Comparison of ENCODE assay signal across 8 cellular contexts in genomic region chr2:108448678-108449409, GRCh38. TPM values are rescaled to one million over a fixed set of nuclear protein-coding genes. Genes with fewer than 3 reads are reported as not detected.
DNase-seq lines count a peak whose midpoint lies in the region; ATAC-seq and TF ChIP-seq lines count a peak whose summit lies in the region.

A gene with protein sequence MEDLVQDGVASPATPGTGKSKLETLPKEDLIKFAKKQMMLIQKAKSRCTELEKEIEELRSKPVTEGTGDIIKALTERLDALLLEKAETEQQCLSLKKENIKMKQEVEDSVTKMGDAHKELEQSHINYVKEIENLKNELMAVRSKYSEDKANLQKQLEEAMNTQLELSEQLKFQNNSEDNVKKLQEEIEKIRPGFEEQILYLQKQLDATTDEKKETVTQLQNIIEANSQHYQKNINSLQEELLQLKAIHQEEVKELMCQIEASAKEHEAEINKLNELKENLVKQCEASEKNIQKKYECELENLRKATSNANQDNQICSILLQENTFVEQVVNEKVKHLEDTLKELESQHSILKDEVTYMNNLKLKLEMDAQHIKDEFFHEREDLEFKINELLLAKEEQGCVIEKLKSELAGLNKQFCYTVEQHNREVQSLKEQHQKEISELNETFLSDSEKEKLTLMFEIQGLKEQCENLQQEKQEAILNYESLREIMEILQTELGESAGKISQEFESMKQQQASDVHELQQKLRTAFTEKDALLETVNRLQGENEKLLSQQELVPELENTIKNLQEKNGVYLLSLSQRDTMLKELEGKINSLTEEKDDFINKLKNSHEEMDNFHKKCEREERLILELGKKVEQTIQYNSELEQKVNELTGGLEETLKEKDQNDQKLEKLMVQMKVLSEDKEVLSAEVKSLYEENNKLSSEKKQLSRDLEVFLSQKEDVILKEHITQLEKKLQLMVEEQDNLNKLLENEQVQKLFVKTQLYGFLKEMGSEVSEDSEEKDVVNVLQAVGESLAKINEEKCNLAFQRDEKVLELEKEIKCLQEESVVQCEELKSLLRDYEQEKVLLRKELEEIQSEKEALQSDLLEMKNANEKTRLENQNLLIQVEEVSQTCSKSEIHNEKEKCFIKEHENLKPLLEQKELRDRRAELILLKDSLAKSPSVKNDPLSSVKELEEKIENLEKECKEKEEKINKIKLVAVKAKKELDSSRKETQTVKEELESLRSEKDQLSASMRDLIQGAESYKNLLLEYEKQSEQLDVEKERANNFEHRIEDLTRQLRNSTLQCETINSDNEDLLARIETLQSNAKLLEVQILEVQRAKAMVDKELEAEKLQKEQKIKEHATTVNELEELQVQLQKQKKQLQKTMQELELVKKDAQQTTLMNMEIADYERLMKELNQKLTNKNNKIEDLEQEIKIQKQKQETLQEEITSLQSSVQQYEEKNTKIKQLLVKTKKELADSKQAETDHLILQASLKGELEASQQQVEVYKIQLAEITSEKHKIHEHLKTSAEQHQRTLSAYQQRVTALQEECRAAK (N-terminal part only) (plus strand): TSS chr2:108449206. CDS start chr2:108449275, 69 bp downstream.

- H3K4me1 Mint-ChIP-seq in T-cell (peaks cover 44 to 52% (median 50%) of the 10 kb centered on the region in 3 donors), type B pancreatic cell (ENCODE audit: unreplicated experiment) (peaks cover 4% of the 10 kb centered on the region)

- TF ChIP-seq CTCF in GM13977 (IDR thresholded peaks at IDR 0.05; ENCODE audit: extremely low read depth, insufficient read depth, missing control alignments): no peak
- TF ChIP-seq CTCF in heart right ventricle (IDR thresholded peaks at IDR 0.05): no peak
- no peak for TF ChIP-seq CTCF in type B pancreatic cell (conservative IDR thresholded peaks at IDR 0.05)

- H3K4me3 ChIP-seq in adipocyte (ENCODE audit: low read length) (peak within 1 kb of the TSS; percentile 99), heart right ventricle (peak within 1 kb of the TSS; percentile 55 to 96 (median 78))

- no peaks in the 10 kb centered on the region for H3K9me3 Mint-ChIP-seq in T-cell
- H3K9me3 Mint-ChIP-seq in type B pancreatic cell: peaks cover 4% of the 10 kb centered on the region

- no peaks in the 10 kb centered on the region for H3K27me3 ChIP-seq in adipocyte (replicated peaks; ENCODE audit: control insufficient read depth, insufficient read depth, low read length)
- H3K27me3 ChIP-seq in heart right ventricle: no peaks in the 10 kb centered on the region

- H3K36me3 Mint-ChIP-seq in T-cell (peaks cover 27% of the 10 kb centered on the region), type B pancreatic cell (peaks cover 23% of the 10 kb centered on the region)

- H3K9me3 ChIP-seq in adipocyte (ENCODE audit: control insufficient read depth, low read length) (no peaks in the 10 kb centered on the region), heart right ventricle (no peaks in the 10 kb centered on the region)

- H3K9ac ChIP-seq in adipocyte (ENCODE audit: low read length): peak within 1 kb of the TSS; percentile 98

- intact Hi-C loops in heart right ventricle (cut with DNase I): loop anchor here in 1 of 10 donors (10.0 kb wide), 1 partner anchor 136 kb away; no protein-coding TSS in a partner anchor
- intact Hi-C loops in posterior cingulate gyrus (cut with DNase I): loop anchor here (2.0 to 10.0 kb wide), 2 partner anchors 86 to 270 kb away; partner anchors contain the start of genes LIMS1 and RANBP2

- H3K36me3 ChIP-seq in adipocyte (ENCODE audit: control insufficient read depth, insufficient read depth, low read length, severe bottlenecking) (peaks cover 25% of the 10 kb centered on the region), heart right ventricle (peaks cover 0 to 36% (median 21%) of the 10 kb centered on the region in 9 donors)

- DNase-seq in GM13977 (ENCODE audit: low spot score) (peak; percentile 91), NCI-H146 (lab: John Stamatoyannopoulos, UW) (peak; percentile 98), T-cell (peak; percentile 89 to 99 (median 96)), adipocyte (ENCODE audit: low read depth) (peak; percentile 95), heart right ventricle (peak; percentile 94 to 95), posterior cingulate gyrus (peak; percentile 90 to 99 (median 95)), type B pancreatic cell (ENCODE audit: extremely low spot score, unreplicated experiment) (peak; percentile 94)

- H3K27ac ChIP-seq in heart right ventricle: peak within 1 kb of the TSS; percentile 39 to 94 (median 86)

- H3K27ac Mint-ChIP-seq in T-cell (peak within 1 kb of the TSS; percentile 98 to 99), type B pancreatic cell (peak within 1 kb of the TSS; percentile 95)

- in situ Hi-C loops in GM13977 (cut with MboI; ENCODE audit: low pct_unique_long_range_greater_than_20kb, low sequenced_read_pairs, unreplicated experiment): no loop called here

- WGBS in heart right ventricle, 2 donors: 1 to 2% methylated on average over 51 to 55 of the region's 55 CpGs

- no peaks in the 10 kb centered on the region for H3K27me3 Mint-ChIP-seq in T-cell
- H3K27me3 Mint-ChIP-seq in type B pancreatic cell: no peaks in the 10 kb centered on the region

- H3K4me1 ChIP-seq in adipocyte (ENCODE audit: control insufficient read depth, insufficient read depth, low read length): peaks cover 19% of the 10 kb centered on the region
- H3K4me1 ChIP-seq in heart right ventricle: peaks cover 0 to 22% (median 16%) of the 10 kb centered on the region in 9 donors

- ATAC-seq in HG02870 (IDR thresholded peaks at IDR 0.05; ENCODE audit: unreplicated experiment) (peak; percentile 98), T-cell (replicated peaks in 1 of 4) (peak; percentile 97 to 99 (median 98)), heart right ventricle (peak; percentile 99 to 100 (median 99))

- POLR2A ChIA-PET in T-cell (lab: Charles Lee): interaction anchor here in 1 of 2 donors (0.6 to 1.1 kb wide), 5 partner anchors 14 to 102 kb away, joined by 3 to 4 read pairs (median 4); no protein-coding TSS in a partner anchor

- CTCF ChIA-PET in T-cell (lab: Charles Lee): interaction anchor here in 1 of 2 donors (0.5 to 1.0 kb wide), 3 partner anchors 9 to 84 kb away, joined by 3 to 4 read pairs (median 3); no protein-coding TSS in a partner anchor

- H3K4me3 Mint-ChIP-seq in T-cell: peak within 1 kb of the TSS; percentile 95 to 99 (median 97)
- peak within 1 kb of the TSS; percentile 98 for H3K4me3 Mint-ChIP-seq in type B pancreatic cell

RNA-seq across cellular contexts. Expression of the gene that starts here (rescaled TPM):
- total RNA-seq in T-cell (100 to 1,000 TPM in 4 of 5 donors, 10 to 100 TPM in 1; 97.3 to 152 (median 135) TPM), heart right ventricle (10 to 100 TPM; 22.2 to 31.8 (median 27.3) TPM), type B pancreatic cell (ENCODE audit: low replicate concordance) (40.5 and 48.1 TPM in 2 replicates)
- polyA plus RNA-seq in heart right ventricle: 1 to 10 TPM; 4.1 to 9.5 TPM

Comparison
In these comparisons a context has a peak if more than half of its experiments do, and no peak if none do; other contexts are left out.
1. Peak in every context shown above with its lines: DNase-seq, ATAC-seq, H3K4me3 ChIP-seq and H3K27ac ChIP-seq.